In the genomic region with DNA sequence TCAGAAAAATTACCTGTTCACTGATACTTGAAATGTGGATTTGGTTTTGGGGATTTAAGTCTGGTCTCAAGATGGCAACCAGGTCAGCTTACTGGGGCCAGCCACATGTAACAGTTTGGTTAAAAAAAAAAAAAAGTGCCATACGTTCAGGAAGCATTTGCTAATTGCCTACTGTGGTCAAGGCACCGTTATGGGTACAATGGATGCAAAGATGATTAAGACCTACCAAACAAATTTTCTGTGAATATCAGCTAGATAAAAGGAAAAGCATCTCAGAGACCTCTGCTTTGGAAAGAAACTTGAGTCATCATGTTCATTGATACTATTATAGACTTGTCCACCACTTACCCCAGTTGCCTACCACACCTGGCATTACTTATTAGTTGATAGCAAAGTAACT, we compare ENCODE assay signal across 13 cellular contexts.
A peak's percentile ranks its signal among the peaks of the same experiment; 100 is the strongest.
DNase-seq lines count a peak whose midpoint lies in the region; ATAC-seq and TF ChIP-seq lines count a peak whose summit lies in the region.
"Had no signal": no experiment of that assay in that cellular context is flagged by ENCODE, and none has a peak within 500 bp of the region (broad histone marks: within the 10 kb centered on the region; RNA-seq: fewer than 3 reads in every experiment).

No MANE protein-coding gene starts in this region.

- H3K4me1 Mint-ChIP-seq in activated CD8-positive, alpha-beta T cell treated with anti-CD3 and anti-CD28 coated beads for 36 hours (ENCODE audit: low read depth), result peaks cover 20% of the 10 kb centered on the region
- H3K4me1 Mint-ChIP-seq in activated CD8-positive, alpha-beta T cell treated with anti-CD3 and anti-CD28 coated beads, Interleukin-2, amount 10 ng/mL, durations not matched to agents 7 days and 5 days (ENCODE audit: low read depth), result peaks cover 5% of the 10 kb centered on the region
- H3K4me1 Mint-ChIP-seq in activated naive CD8-positive, alpha-beta T cell treated with anti-CD3 and anti-CD28 coated beads, Interleukin-2, amount 50 U/mL, for 24 hours, result peaks cover 16% of the 10 kb centered on the region
- peaks cover 26% of the 10 kb centered on the region for H3K4me1 Mint-ChIP-seq in stimulated activated naive CD8-positive, alpha-beta T cell treated with anti-CD3 and anti-CD28 coated beads, Interleukin-15, amount 100 ng/mL, for 72 hours
- H3K4me1 Mint-ChIP-seq in activated T-cell treated with anti-CD3 and anti-CD28 coated beads, Interleukin-2, amount 50 U/mL, for 4 hours (ENCODE audit: low read depth), result peaks cover 2% of the 10 kb centered on the region

- intact Hi-C loops in activated CD8-positive, alpha-beta T cell treated with anti-CD3 and anti-CD28 coated beads for 36 hours (cut with micrococcal nuclease), result loop anchor here (1.0 to 5.0 kb wide), 2 partner anchors 77 to 119 kb away; no protein-coding TSS in a partner anchor

- H3K9me3 Mint-ChIP-seq in activated CD8-positive, alpha-beta T cell treated with anti-CD3 and anti-CD28 coated beads for 36 hours, result no peaks in the 10 kb centered on the region
- no peaks in the 10 kb centered on the region for H3K9me3 Mint-ChIP-seq in activated CD8-positive, alpha-beta T cell treated with anti-CD3 and anti-CD28 coated beads, Interleukin-2, amount 10 ng/mL, durations not matched to agents 7 days and 5 days (ENCODE audit: insufficient read depth)
- no peaks in the 10 kb centered on the region for H3K9me3 Mint-ChIP-seq in activated naive CD8-positive, alpha-beta T cell treated with anti-CD3 and anti-CD28 coated beads, Interleukin-2, amount 50 U/mL, for 24 hours
- no peaks in the 10 kb centered on the region for H3K9me3 Mint-ChIP-seq in stimulated activated naive CD8-positive, alpha-beta T cell treated with anti-CD3 and anti-CD28 coated beads, Interleukin-15, amount 100 ng/mL, for 72 hours
- H3K9me3 Mint-ChIP-seq in activated T-cell treated with anti-CD3 and anti-CD28 coated beads, Interleukin-2, amount 50 U/mL, for 4 hours, result no peaks in the 10 kb centered on the region
- H3K9me3 Mint-ChIP-seq: CD4-positive, alpha-beta T cell had no signal

- CTCF ChIA-PET in activated CD8-positive, alpha-beta T cell treated with anti-CD3 and anti-CD28 coated beads for 36 hours (lab: Charles Lee), result interaction anchor here (0.6 to 4.4 kb wide), 11 partner anchors 8 to 353 kb away, joined by 3 to 34 read pairs (median 4); no protein-coding TSS in a partner anchor
- CTCF ChIA-PET in activated CD8-positive, alpha-beta T cell treated with anti-CD3 and anti-CD28 coated beads, Interleukin-2, amount 10 ng/mL, durations not matched to agents 7 days and 5 days (lab: Charles Lee), result interaction anchor here (0.6 to 4.1 kb wide), 15 partner anchors 9 to 354 kb away, joined by 3 to 23 read pairs (median 4); no protein-coding TSS in a partner anchor

- no peak overlapping the region for H3K4me3 Mint-ChIP-seq in activated CD8-positive, alpha-beta T cell treated with anti-CD3 and anti-CD28 coated beads for 36 hours
- no peak overlapping the region for H3K4me3 Mint-ChIP-seq in activated CD8-positive, alpha-beta T cell treated with anti-CD3 and anti-CD28 coated beads, Interleukin-2, amount 10 ng/mL, durations not matched to agents 7 days and 5 days
- no peak overlapping the region for H3K4me3 Mint-ChIP-seq in activated naive CD8-positive, alpha-beta T cell treated with anti-CD3 and anti-CD28 coated beads, Interleukin-2, amount 50 U/mL, for 24 hours
- H3K4me3 Mint-ChIP-seq in stimulated activated naive CD8-positive, alpha-beta T cell treated with anti-CD3 and anti-CD28 coated beads, Interleukin-15, amount 100 ng/mL, for 72 hours, result no peak overlapping the region
- no peak overlapping the region for H3K4me3 Mint-ChIP-seq in activated T-cell treated with anti-CD3 and anti-CD28 coated beads, Interleukin-2, amount 50 U/mL, for 4 hours
- H3K4me3 Mint-ChIP-seq: CD4-positive, alpha-beta T cell had no signal

- H3K36me3 Mint-ChIP-seq in activated CD8-positive, alpha-beta T cell treated with anti-CD3 and anti-CD28 coated beads for 36 hours (ENCODE audit: low read depth), result no peaks in the 10 kb centered on the region
- no peaks in the 10 kb centered on the region for H3K36me3 Mint-ChIP-seq in activated CD8-positive, alpha-beta T cell treated with anti-CD3 and anti-CD28 coated beads, Interleukin-2, amount 10 ng/mL, durations not matched to agents 7 days and 5 days (ENCODE audit: low read depth)
- H3K36me3 Mint-ChIP-seq in activated naive CD8-positive, alpha-beta T cell treated with anti-CD3 and anti-CD28 coated beads, Interleukin-2, amount 50 U/mL, for 24 hours (ENCODE audit: low read depth), result no peaks in the 10 kb centered on the region
- peaks cover 7% of the 10 kb centered on the region for H3K36me3 Mint-ChIP-seq in activated T-cell treated with anti-CD3 and anti-CD28 coated beads, Interleukin-2, amount 50 U/mL, for 4 hours (ENCODE audit: insufficient read depth)

- DNase-seq in activated CD8-positive, alpha-beta T cell treated with anti-CD3 and anti-CD28 coated beads for 36 hours, result no peak
- no peak for DNase-seq in activated CD8-positive, alpha-beta T cell treated with anti-CD3 and anti-CD28 coated beads, Interleukin-2, amount 10 ng/mL, durations not matched to agents 7 days and 5 days
- DNase-seq in activated naive CD8-positive, alpha-beta T cell treated with anti-CD3 and anti-CD28 coated beads, Interleukin-2, amount 50 U/mL, for 24 hours, result no peak
- DNase-seq in stimulated activated naive CD8-positive, alpha-beta T cell treated with anti-CD3 and anti-CD28 coated beads, Interleukin-15, amount 100 ng/mL, for 72 hours, result no peak
- DNase-seq in activated T-cell treated with anti-CD3 and anti-CD28 coated beads, Interleukin-2, amount 50 U/mL, for 4 hours, result no peak
- DNase-seq: AML-193; Caco-2; CD4-positive, alpha-beta T cell; GM23248; IMR-90 had no signal

- ATAC-seq in activated CD8-positive, alpha-beta T cell treated with anti-CD3 and anti-CD28 coated beads for 36 hours, result peak; percentile 49
- no peak for ATAC-seq in activated CD8-positive, alpha-beta T cell treated with anti-CD3 and anti-CD28 coated beads, Interleukin-2, amount 10 ng/mL, durations not matched to agents 7 days and 5 days
- ATAC-seq in GM21619 (IDR thresholded peaks at IDR 0.05; ENCODE audit: unreplicated experiment) (peak; percentile 9), HG02840 (IDR thresholded peaks at IDR 0.05; ENCODE audit: low FRiP score, unreplicated experiment) (no peak)
- peak; percentile 59 for ATAC-seq in activated naive CD8-positive, alpha-beta T cell treated with anti-CD3 and anti-CD28 coated beads, Interleukin-2, amount 50 U/mL, for 24 hours
- peak; percentile 39 for ATAC-seq in stimulated activated naive CD8-positive, alpha-beta T cell treated with anti-CD3 and anti-CD28 coated beads, Interleukin-15, amount 100 ng/mL, for 72 hours
- no peak for ATAC-seq in activated T-cell treated with anti-CD3 and anti-CD28 coated beads, Interleukin-2, amount 50 U/mL, for 4 hours
- ATAC-seq: A549 had no signal

- no peak for TF ChIP-seq CTCF in activated CD8-positive, alpha-beta T cell treated with anti-CD3 and anti-CD28 coated beads for 36 hours (IDR thresholded peaks at IDR 0.05)

- no peak overlapping the region for H3K27ac Mint-ChIP-seq in activated CD8-positive, alpha-beta T cell treated with anti-CD3 and anti-CD28 coated beads for 36 hours
- H3K27ac Mint-ChIP-seq in activated CD8-positive, alpha-beta T cell treated with anti-CD3 and anti-CD28 coated beads, Interleukin-2, amount 10 ng/mL, durations not matched to agents 7 days and 5 days, result no peak overlapping the region
- H3K27ac Mint-ChIP-seq in activated naive CD8-positive, alpha-beta T cell treated with anti-CD3 and anti-CD28 coated beads, Interleukin-2, amount 50 U/mL, for 24 hours, result no peak overlapping the region
- no peak overlapping the region for H3K27ac Mint-ChIP-seq in stimulated activated naive CD8-positive, alpha-beta T cell treated with anti-CD3 and anti-CD28 coated beads, Interleukin-15, amount 100 ng/mL, for 72 hours

- POLR2A ChIA-PET in activated CD8-positive, alpha-beta T cell treated with anti-CD3 and anti-CD28 coated beads for 36 hours (lab: Charles Lee), result no interaction called here
- POLR2A ChIA-PET in activated CD8-positive, alpha-beta T cell treated with anti-CD3 and anti-CD28 coated beads, Interleukin-2, amount 10 ng/mL, durations not matched to agents 7 days and 5 days (lab: Charles Lee), result no interaction called here

- no peaks in the 10 kb centered on the region for H3K27me3 Mint-ChIP-seq in activated CD8-positive, alpha-beta T cell treated with anti-CD3 and anti-CD28 coated beads for 36 hours
- no peaks in the 10 kb centered on the region for H3K27me3 Mint-ChIP-seq in activated CD8-positive, alpha-beta T cell treated with anti-CD3 and anti-CD28 coated beads, Interleukin-2, amount 10 ng/mL, durations not matched to agents 7 days and 5 days (ENCODE audit: low read depth)
- no peaks in the 10 kb centered on the region for H3K27me3 Mint-ChIP-seq in activated naive CD8-positive, alpha-beta T cell treated with anti-CD3 and anti-CD28 coated beads, Interleukin-2, amount 50 U/mL, for 24 hours
- no peaks in the 10 kb centered on the region for H3K27me3 Mint-ChIP-seq in stimulated activated naive CD8-positive, alpha-beta T cell treated with anti-CD3 and anti-CD28 coated beads, Interleukin-15, amount 100 ng/mL, for 72 hours
- no peaks in the 10 kb centered on the region for H3K27me3 Mint-ChIP-seq in activated T-cell treated with anti-CD3 and anti-CD28 coated beads, Interleukin-2, amount 50 U/mL, for 4 hours (ENCODE audit: low read depth)
- H3K27me3 Mint-ChIP-seq: CD4-positive, alpha-beta T cell had no signal

Comparison
In these comparisons a context has a peak if more than half of its experiments do, and no peak if none do; other contexts are left out.
1. ATAC-seq: peak in activated CD8-positive, alpha-beta T cell treated with anti-CD3 and anti-CD28 coated beads for 36 hours (single experiment), GM21619 (single experiment), activated naive CD8-positive, alpha-beta T cell treated with anti-CD3 and anti-CD28 coated beads, Interleukin-2, amount 50 U/mL, for 24 hours (single experiment) and stimulated activated naive CD8-positive, alpha-beta T cell treated with anti-CD3 and anti-CD28 coated beads, Interleukin-15, amount 100 ng/mL, for 72 hours (single experiment); none in activated CD8-positive, alpha-beta T cell treated with anti-CD3 and anti-CD28 coated beads, Interleukin-2, amount 10 ng/mL, durations not matched to agents 7 days and 5 days (single experiment), HG02840 (single experiment) and activated T-cell treated with anti-CD3 and anti-CD28 coated beads, Interleukin-2, amount 50 U/mL, for 4 hours (0 of 2).